8 cellular contexts compared by ENCODE assay signal in genomic region chr1:42816600-42817439, GRCh38. TPM values are rescaled to one million over a fixed set of nuclear protein-coding genes. Genes with fewer than 3 reads are reported as not detected.
DNase-seq lines count a peak whose midpoint lies in the region; ATAC-seq and TF ChIP-seq lines count a peak whose summit lies in the region.

A gene with protein sequence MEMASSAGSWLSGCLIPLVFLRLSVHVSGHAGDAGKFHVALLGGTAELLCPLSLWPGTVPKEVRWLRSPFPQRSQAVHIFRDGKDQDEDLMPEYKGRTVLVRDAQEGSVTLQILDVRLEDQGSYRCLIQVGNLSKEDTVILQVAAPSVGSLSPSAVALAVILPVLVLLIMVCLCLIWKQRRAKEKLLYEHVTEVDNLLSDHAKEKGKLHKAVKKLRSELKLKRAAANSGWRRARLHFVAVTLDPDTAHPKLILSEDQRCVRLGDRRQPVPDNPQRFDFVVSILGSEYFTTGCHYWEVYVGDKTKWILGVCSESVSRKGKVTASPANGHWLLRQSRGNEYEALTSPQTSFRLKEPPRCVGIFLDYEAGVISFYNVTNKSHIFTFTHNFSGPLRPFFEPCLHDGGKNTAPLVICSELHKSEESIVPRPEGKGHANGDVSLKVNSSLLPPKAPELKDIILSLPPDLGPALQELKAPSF (plus strand): TSS chr1:42817122. CDS start chr1:42830449, 13,327 bp downstream.
Gene SVBP (minus strand): TSS chr1:42817397. CDS start chr1:42816544, 853 bp downstream.

- peak; percentile 79 for DNase-seq in CMK (ENCODE audit: low read depth)
- peak; percentile 87 for DNase-seq in HT-29 (ENCODE audit: low spot score)
- DNase-seq in NOMO-1 treated with dmso at 0.1 percent for 144 hours (lab: John Stamatoyannopoulos, UW; ENCODE audit: unreplicated experiment): peak; percentile 79
- peak; percentile 75 for DNase-seq in activated CD8-positive, alpha-beta memory T cell treated with anti-CD3 and anti-CD28 coated beads, Interleukin-2, amount 50 U/mL, for 1 hour (ENCODE audit: extremely low read depth)
- DNase-seq in endodermal cell: peak; percentile 98
- peak; percentile 91 for DNase-seq in midbrain (lab: John Stamatoyannopoulos, UW)
- DNase-seq in stimulated activated CD8-positive, alpha-beta memory T cell treated with anti-CD3 and anti-CD28 coated beads, Interleukin-15, amount 100 ng/mL, for 48 hours (ENCODE audit: low read depth in 2 of 2): peak; percentile 90

- no peaks in the 10 kb centered on the region for H3K27me3 ChIP-seq in endodermal cell (ENCODE audit: control insufficient read depth, insufficient read depth, low read length, poor library complexity, severe bottlenecking)

- peak within 1 kb of the TSS; percentile 70 for H3K4me3 Mint-ChIP-seq in endodermal cell

- 0% methylated on average over 7 to 66 of the region's 66 CpGs for WGBS in endodermal cell (ENCODE audit: insufficient coverage in 1 of 2, insufficient read length in 1 of 2), 2 experiments

- peaks cover 10% of the 10 kb centered on the region for H3K36me3 ChIP-seq in endodermal cell (ENCODE audit: control insufficient read depth, insufficient read depth, low read length)

- H3K27ac Mint-ChIP-seq in endodermal cell: peak within 1 kb of the TSS; percentile 91

- peak within 1 kb of the TSS; percentile 99 for H3K27ac ChIP-seq in endodermal cell (ENCODE audit: low read depth, low read length)

- peaks cover 16% of the 10 kb centered on the region for H3K36me3 Mint-ChIP-seq in endodermal cell (ENCODE audit: low read depth)

- TF ChIP-seq CTCF in endodermal cell (conservative IDR thresholded peaks at IDR 0.05): no peak

- no peaks in the 10 kb centered on the region for H3K4me1 ChIP-seq in endodermal cell (ENCODE audit: control insufficient read depth, insufficient read depth, low read length)

- no peaks in the 10 kb centered on the region for H3K9me3 Mint-ChIP-seq in endodermal cell

- ATAC-seq in GM21360 (IDR thresholded peaks at IDR 0.05; ENCODE audit: unreplicated experiment): peak; percentile 77

- H3K4me1 Mint-ChIP-seq in endodermal cell: peaks cover 12% of the 10 kb centered on the region

- H3K9ac ChIP-seq in endodermal cell (ENCODE audit: extremely low read depth, low read length, poor library complexity, severe bottlenecking): peak within 1 kb of the TSS; percentile 87

- no peaks in the 10 kb centered on the region for H3K27me3 Mint-ChIP-seq in endodermal cell (ENCODE audit: insufficient read depth)

- H3K4me3 ChIP-seq in endodermal cell (ENCODE audit: low read length): peak within 1 kb of the TSS; percentile 95

- H3K9me3 ChIP-seq in endodermal cell (ENCODE audit: control insufficient read depth, low read length): no peaks in the 10 kb centered on the region

RNA-seq across cellular contexts. Expression of the first gene that starts in this region (rescaled TPM):
- 4.9 and 5.4 TPM in 2 replicates for total RNA-seq in HT-29 (2014; rRNA removed; shearing (Covaris generic))
- total RNA-seq in endodermal cell: 1 to 10 TPM; 5.1 to 5.7 TPM
- 3.4 TPM for polyA plus RNA-seq in endodermal cell (2013, experiment 1 of 2)
- 2.6 TPM for polyA plus RNA-seq in endodermal cell (2013, experiment 2 of 2)

RNA-seq across cellular contexts. Expression of gene SVBP, which starts in this region (rescaled TPM):
- total RNA-seq in HT-29 (2014; rRNA removed; shearing (Covaris generic)): 17.1 and 19.7 TPM in 2 replicates
- 10 to 100 TPM; 40.2 to 45.3 TPM for total RNA-seq in endodermal cell
- polyA plus RNA-seq in endodermal cell (2013, experiment 1 of 2): 69.8 TPM
- 72.8 TPM for polyA plus RNA-seq in endodermal cell (2013, experiment 2 of 2)

Comparison
In these comparisons a context has a peak if more than half of its experiments do, and no peak if none do; other contexts are left out.
1. Peak in every context shown above with its lines: DNase-seq, ATAC-seq, H3K4me3 ChIP-seq and H3K27ac ChIP-seq.